Comparison of ENCODE assay signal across 17 cellular contexts in the genomic region with DNA sequence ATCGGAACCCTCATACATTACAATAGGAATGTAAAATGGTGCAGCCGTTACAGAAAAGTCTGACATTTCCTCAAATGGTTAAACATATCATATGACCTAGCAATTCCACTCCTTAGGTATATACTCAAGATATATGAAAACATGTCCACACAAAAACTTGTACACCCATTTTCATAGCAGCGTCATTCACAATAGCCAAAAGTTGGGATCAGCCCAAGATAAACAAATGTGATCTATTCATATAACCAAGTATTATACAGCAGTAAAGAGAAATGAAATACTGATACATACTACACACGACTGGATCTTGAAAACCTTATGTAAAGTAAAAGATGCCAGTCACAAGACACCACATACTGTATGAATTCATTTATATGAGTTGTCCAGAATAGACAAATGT.
"Had no signal": no experiment of that assay in that cellular context is flagged by ENCODE, and none has a peak within 500 bp of the region (broad histone marks: within the 10 kb centered on the region; RNA-seq: fewer than 3 reads in every experiment).

No MANE protein-coding gene starts in this region.

- H3K36me3 ChIP-seq: neutrophil had no signal

- H3K27ac ChIP-seq: left ventricle myocardium inferior, neutrophil, parathyroid adenoma, sigmoid colon, thoracic aorta, upper lobe of right lung had no signal

- H3K27me3 ChIP-seq: neutrophil, sigmoid colon, upper lobe of right lung had no signal

- H3K9ac ChIP-seq: parathyroid adenoma had no signal

- H3K4me3 ChIP-seq: left ventricle myocardium inferior, sigmoid colon, thoracic aorta, upper lobe of right lung had no signal

- ATAC-seq: activated CD8-positive, alpha-beta T cell treated with anti-CD3 and anti-CD28 coated beads for 36 hours; activated naive CD4-positive, alpha-beta T cell treated with anti-CD3 and anti-CD28 coated beads, Interleukin-2, amount 50 U/mL, for 72 hours; natural killer cell; upper lobe of right lung had no signal

- H3K9me3 ChIP-seq: left ventricle myocardium inferior, neutrophil, sigmoid colon, thoracic aorta, upper lobe of right lung had no signal

- H3K79me2 ChIP-seq: parathyroid adenoma had no signal

- DNase-seq: activated CD4-positive, alpha-beta T cell treated with anti-CD3 and anti-CD28 coated beads for 48 hours; activated CD8-positive, alpha-beta T cell treated with anti-CD3 and anti-CD28 coated beads for 36 hours; activated effector memory CD4-positive, alpha-beta T cell treated with anti-CD3 and anti-CD28 coated beads, Interleukin-2, amount 50 U/mL, for 16 hours; activated T-cell treated with anti-CD3 and anti-CD28 coated beads, Interleukin-2, amount 50 U/mL, for 48 hours; glutamatergic neuron; hypothalamus; left ventricle myocardium inferior; mesendoderm; natural killer cell; sigmoid colon; stimulated activated CD4-positive, alpha-beta T cell treated with anti-CD3 and anti-CD28 coated beads, Interleukin-1b, Interleukin-23, amount 100 ng/mL, for 48 hours; T-helper 2 cell; upper lobe of right lung had no signal

- H2AFZ ChIP-seq: parathyroid adenoma had no signal

- H3K4me1 ChIP-seq: left ventricle myocardium inferior, sigmoid colon, upper lobe of right lung had no signal
